Comparison of ENCODE assay signal across 15 cellular contexts in genomic region chr5:115627295-115627825, GRCh38. TPM values are rescaled to one million over a fixed set of nuclear protein-coding genes. Genes with fewer than 3 reads are reported as not detected.
DNase-seq lines count a peak whose midpoint lies in the region; ATAC-seq and TF ChIP-seq lines count a peak whose summit lies in the region.
"Had no signal": no experiment of that assay in that cellular context is flagged by ENCODE, and none has a peak within 500 bp of the region (broad histone marks: within the 10 kb centered on the region; RNA-seq: fewer than 3 reads in every experiment).

No MANE protein-coding gene starts in this region.

- H3K27ac Mint-ChIP-seq in activated B cell treated with CpG ODN at 0.5 μM for 24 hours: no peak overlapping the region

- TF ChIP-seq RAD21 in HCT116 (IDR thresholded peaks at IDR 0.05; ENCODE audit: low read depth): no peak

- POLR2A ChIA-PET in HCT116 (lab: Charles Lee): no interaction called here
- POLR2A ChIA-PET in activated B cell treated with CpG ODN at 0.5 μM for 24 hours (lab: Charles Lee): interaction anchor here (0.6 kb wide), 1 partner anchor 214 kb away, joined by 3 read pairs; the partner anchor contains the start of genes AP3S1 and ATG12

- H3K36me3 ChIP-seq in HCT116 (ENCODE audit: control insufficient read depth in 1 of 2, insufficient read depth in 2 of 2, low read length in 2 of 2): peaks cover 5 to 6% of the 10 kb centered on the region in 2 experiments; a peak in 2 of 4 replicates
- H3K36me3 ChIP-seq in neuron (ENCODE audit: insufficient read depth, low read length): peaks cover 7% of the 10 kb centered on the region
- peaks cover 2 to 9% of the 10 kb centered on the region in 2 donors for H3K36me3 ChIP-seq in psoas muscle (ENCODE audit: insufficient read depth in 1 of 2, low read depth in 1 of 2)
- H3K36me3 ChIP-seq: right atrium auricular region had no signal

- peaks cover 8% of the 10 kb centered on the region for H3K36me3 Mint-ChIP-seq in activated B cell treated with CpG ODN at 0.5 μM for 24 hours (ENCODE audit: low read depth)

- peaks cover 40% of the 10 kb centered on the region for H3K79me2 ChIP-seq in HCT116 (ENCODE audit: insufficient read depth, low read length)

- no peak for TF ChIP-seq POLR2A in HCT116 (IDR thresholded peaks at IDR 0.05; ENCODE audit: borderline replicate concordance, extremely low read depth, insufficient read depth, insufficient read length)

- H4K20me1 ChIP-seq in HCT116 (ENCODE audit: insufficient read depth): 0 out of 2 replicates have a peak, but pooled peaks cover 6% of the 10 kb centered on the region

- H3K27me3 ChIP-seq in HCT116 (ENCODE audit: insufficient read depth, low read length) (no peaks in the 10 kb centered on the region), neuron (ENCODE audit: insufficient read depth, low read length) (no peaks in the 10 kb centered on the region), psoas muscle (ENCODE audit: insufficient read depth in 3 of 3, low read length in 2 of 3) (no peaks in the 10 kb centered on the region)
- H3K27me3 ChIP-seq: right atrium auricular region had no signal

- intact Hi-C loops in HCT116 (cut with micrococcal nuclease) (loop anchor here (2.0 kb wide), 1 partner anchor 301 kb away; no protein-coding TSS in a partner anchor), activated B cell treated with CpG ODN at 0.5 μM for 24 hours (cut with micrococcal nuclease) (loop anchor here (2.0 kb wide), 3 partner anchors 319 to 449 kb away; partner anchors contain the start of gene CCDC112), psoas muscle (cut with DNase I) (loop anchor here (5.0 kb wide), 1 partner anchor 215 kb away; the partner anchor contains the start of genes AP3S1 (in 2 of the 2) and ATG12 (in 2 of the 2))

- peak overlapping the region; percentile 72 for H3K4me2 ChIP-seq in HCT116 (ENCODE audit: low read length)

- no peak overlapping the region for H2AFZ ChIP-seq in HCT116 (ENCODE audit: low read depth, low read length, poor library complexity, severe bottlenecking)
- H2AFZ ChIP-seq in neuron (ENCODE audit: low read depth, low read length): peak overlapping the region; percentile 16

- peaks cover 20% of the 10 kb centered on the region for H3K4me1 Mint-ChIP-seq in activated B cell treated with CpG ODN at 0.5 μM for 24 hours

- 81 to 90% (median 86%) methylated on average over 4 of the region's 4 CpGs for WGBS in psoas muscle, 3 donors

- DNase-seq in DMS53 (lab: John Stamatoyannopoulos, UW) (peak; percentile 12), DMS53 treated with DMSO at 0.1 percent for 48 hours (lab: John Stamatoyannopoulos, UW; ENCODE audit: unreplicated experiment) (no peak), HCT116 (ENCODE audit: low read depth, low spot score) (no peak), activated B cell treated with CpG ODN at 0.5 μM for 24 hours (no peak), psoas muscle (no peak)
- DNase-seq in stimulated activated CD4-positive, alpha-beta T cell treated with anti-CD3 and anti-CD28 coated beads, Interleukin-4, amount 100 ng/mL, for 1 hour: no peak
- DNase-seq: foreskin melanocyte, KG1, left ventricle myocardium superior, NCI-H1417 treated with DMSO at 0.1 percent for 48 hours, SHP77, T-helper 9 cell had no signal

- CTCF ChIA-PET in HCT116 (lab: Charles Lee): no interaction called here
- CTCF ChIA-PET in activated B cell treated with CpG ODN at 0.5 μM for 24 hours (lab: Charles Lee): interaction anchor here (1.3 kb wide), 1 partner anchor 213 kb away, joined by 4 read pairs; no protein-coding TSS in a partner anchor

- H3K4me3 Mint-ChIP-seq in activated B cell treated with CpG ODN at 0.5 μM for 24 hours: peak overlapping the region; percentile 11

- RAD21 ChIA-PET in HCT116 (lab: Charles Lee; ENCODE audit: low non-redundant PET in 1 of 2, low total read pairs in 2 of 2, uncharacterized antibody in 2 of 2, unreplicated experiment in 2 of 2): no interaction called here

- no peak overlapping the region for H3K4me3 ChIP-seq in HCT116 (replicated peaks in 1 of 2; ENCODE audit: low read depth in 1 of 2, low read length in 2 of 2)
- no peak overlapping the region for H3K4me3 ChIP-seq in neuron (ENCODE audit: low read length)
- no peak overlapping the region for H3K4me3 ChIP-seq in psoas muscle

- no peaks in the 10 kb centered on the region for H3K9me3 ChIP-seq in HCT116 (ENCODE audit: control insufficient read depth in 1 of 2, insufficient read depth in 1 of 2, low read depth in 1 of 2, low read length in 2 of 2)
- H3K9me3 ChIP-seq in neuron (ENCODE audit: low read length): no peaks in the 10 kb centered on the region
- H3K9me3 ChIP-seq in psoas muscle: no peaks in the 10 kb centered on the region
- H3K9me3 ChIP-seq: right atrium auricular region had no signal

- TF ChIP-seq CTCF in HCT116 (IDR thresholded peaks at IDR 0.05 in 2 of 3, conservative IDR thresholded peaks at IDR 0.05 in 1 of 3; ENCODE audit: borderline replicate concordance in 1 of 3, insufficient read depth in 1 of 3, low read depth in 2 of 3, low read length in 2 of 3): no peak
- no peak for TF ChIP-seq CTCF in activated B cell treated with CpG ODN at 0.5 μM for 24 hours (IDR thresholded peaks at IDR 0.05)
- no peak for TF ChIP-seq CTCF in psoas muscle (IDR thresholded peaks at IDR 0.05)

- H3K9me3 Mint-ChIP-seq in activated B cell treated with CpG ODN at 0.5 μM for 24 hours: no peaks in the 10 kb centered on the region

- BruUV-seq in HCT116 (replicated peaks; lab: Mats Ljungman, UMichigan): no TSS peak

- no peak overlapping the region for H3K9ac ChIP-seq in HCT116 (ENCODE audit: low read length)

- H3K9me2 ChIP-seq in HCT116 (ENCODE audit: insufficient read depth): no peaks in the 10 kb centered on the region

- ATAC-seq in HCT116: no peak
- no peak for ATAC-seq in activated B cell treated with CpG ODN at 0.5 μM for 24 hours (ENCODE audit: low read depth)
- ATAC-seq in psoas muscle: no peak
- ATAC-seq in GM18870 (IDR thresholded peaks at IDR 0.05; ENCODE audit: unreplicated experiment): no peak
- ATAC-seq: left ventricle myocardium superior had no signal

- no peak overlapping the region for H3K27ac ChIP-seq in HCT116 (ENCODE audit: low read depth, low read length)
- H3K27ac ChIP-seq in psoas muscle: no peak overlapping the region

- H3K27me3 Mint-ChIP-seq in activated B cell treated with CpG ODN at 0.5 μM for 24 hours: no peaks in the 10 kb centered on the region

- peaks cover 6 to 26% of the 10 kb centered on the region in 2 experiments for H3K4me1 ChIP-seq in HCT116 (ENCODE audit: control insufficient read depth in 1 of 2, insufficient read depth in 2 of 2, low read length in 2 of 2)
- H3K4me1 ChIP-seq in neuron (ENCODE audit: insufficient read depth, low read length): peaks cover 24% of the 10 kb centered on the region
- peaks cover 23% of the 10 kb centered on the region for H3K4me1 ChIP-seq in psoas muscle

TF ChIP-seq in HCT116, 20 proteins besides CTCF, POLR2A, EP300 and RAD21:
- no peak for TF ChIP-seq EZH2phosphoT487 (IDR thresholded peaks at IDR 0.05; ENCODE audit: borderline replicate concordance)
- TF ChIP-seq ATF3 (IDR thresholded peaks at IDR 0.05): no peak
- TF ChIP-seq SIN3A (IDR thresholded peaks at IDR 0.05; ENCODE audit: low read depth): no peak
- TF ChIP-seq CBX3 (IDR thresholded peaks at IDR 0.05; ENCODE audit: low read depth): no peak

RNA-seq across cellular contexts. Expression of gene TMED7, which starts 1.5 kb away (rescaled TPM):
- 167 TPM for total RNA-seq in HCT116 (2021; ENCODE audit: unreplicated experiment)
- polyA plus RNA-seq in HCT116 (2012): 36.9 and 46.1 TPM in 2 replicates
- 34.9 and 35.0 TPM in 2 replicates for total RNA-seq in activated B cell treated with CpG ODN at 0.5 μM for 24 hours
- 10 to 100 TPM; 34.2 to 59.0 (median 40.6) TPM for total RNA-seq in psoas muscle
- 10 to 100 TPM; 18.3 to 33.5 (median 28.2) TPM for polyA plus RNA-seq in psoas muscle

RNA-seq across cellular contexts. Expression of gene TICAM2, which starts 25.1 kb away (rescaled TPM):
- total RNA-seq in HCT116 (2021; ENCODE audit: unreplicated experiment): 2.9 TPM
- not detected in 2 replicates for polyA plus RNA-seq in HCT116 (2012)
- 12.4 and 13.3 TPM in 2 replicates for total RNA-seq in activated B cell treated with CpG ODN at 0.5 μM for 24 hours
- total RNA-seq in psoas muscle: 1 to 10 TPM; 1.2 to 4.9 (median 1.7) TPM
- 1 to 10 TPM in 2 of 3 donors, under 1 TPM in 1; 0.63 to 2.9 (median 1.3) TPM for polyA plus RNA-seq in psoas muscle
